ENCODE assay signal across 6 cellular contexts in genomic region chr1:109091196-109092193, GRCh38. TPM values are rescaled to one million over a fixed set of nuclear protein-coding genes. Genes with fewer than 3 reads are reported as not detected.
DNase-seq lines count a peak whose midpoint lies in the region; ATAC-seq, FAIRE-seq and TF ChIP-seq lines count a peak whose summit lies in the region.

No MANE protein-coding gene starts in this region.

- DNase-seq in HuH-7.5 (ENCODE audit: low spot score) (peak; percentile 60), bronchial epithelial cell (ENCODE audit: low read depth) (peak; percentile 82), omental fat pad (ENCODE audit: low spot score) (no peak), NCI-H345 treated with DMSO at 0.1 percent for 48 hours (lab: John Stamatoyannopoulos, UW; ENCODE audit: unreplicated experiment) (no peak), T-helper 9 cell (no peak)

- FAIRE-seq in bronchial epithelial cell (lab: Jason Lieb, UNC) = no peak

- peak overlapping the region; percentile 87 for H3K4me3 ChIP-seq in bronchial epithelial cell (ENCODE audit: low read depth, low read length)

- no peaks in the 10 kb centered on the region for H3K27me3 ChIP-seq in bronchial epithelial cell (ENCODE audit: control insufficient read depth, insufficient read depth, low read length)

- peak; percentile 62 for ATAC-seq in GM19023 (IDR thresholded peaks at IDR 0.05; ENCODE audit: unreplicated experiment)
- peak; percentile 41 for ATAC-seq in omental fat pad (ENCODE audit: low FRiP score)

- peaks cover 1% of the 10 kb centered on the region for H3K36me3 ChIP-seq in bronchial epithelial cell (ENCODE audit: control insufficient read depth, insufficient read depth, low read length)

- TF ChIP-seq CTCF in bronchial epithelial cell (IDR thresholded peaks at IDR 0.05; ENCODE audit: insufficient read depth, low read length, severe bottlenecking) (no peak), omental fat pad (IDR thresholded peaks at IDR 0.05) (no peak)

RNA-seq across cellular contexts. Expression of gene TMEM167B, which starts 0.9 kb away (rescaled TPM):
- total RNA-seq in bronchial epithelial cell (52.7 and 56.3 TPM in 2 replicates), omental fat pad (10 to 100 TPM; 22.2 to 29.2 (median 24.8) TPM)

RNA-seq across cellular contexts. Expression of gene TAF13, which starts 15.7 kb away (rescaled TPM):
- total RNA-seq in bronchial epithelial cell = 96.9 and 157 TPM in 2 replicates
- 10 to 100 TPM; 24.3 to 65.3 (median 31.5) TPM for total RNA-seq in omental fat pad

RNA-seq across cellular contexts. Expression of gene ELAPOR1, which starts 22.4 kb away (rescaled TPM):
- under 0.01 TPM in 1 of 2 replicates, not detected in the other for total RNA-seq in bronchial epithelial cell
- 1 to 10 TPM in 1 of 4 donors, under 1 TPM in 2, not detected in 1; 0.48 to 3.3 (median 0.74) TPM for total RNA-seq in omental fat pad

RNA-seq across cellular contexts. Expression of gene WDR47, which starts 49.6 kb away (rescaled TPM):
- total RNA-seq in bronchial epithelial cell = 16.8 and 21.0 TPM in 2 replicates
- 10 to 100 TPM; 12.0 to 20.8 (median 12.6) TPM for total RNA-seq in omental fat pad

Comparison
In these comparisons a context has a peak if more than half of its experiments do, and no peak if none do; other contexts are left out.
1. DNase-seq: peak in HuH-7.5 (single experiment) and bronchial epithelial cell (single experiment); none in omental fat pad (single experiment), NCI-H345 treated with DMSO at 0.1 percent for 48 hours (single experiment) and T-helper 9 cell (single experiment).